ENCODE assay signal across 6 cellular contexts in genomic region chr6:41071501-41071922, GRCh38. TPM values are rescaled to one million over a fixed set of nuclear protein-coding genes. Genes with fewer than 3 reads are reported as not detected.
A peak's percentile ranks its signal among the peaks of the same experiment; 100 is the strongest.
DNase-seq lines count a peak whose midpoint lies in the region; ATAC-seq and TF ChIP-seq lines count a peak whose summit lies in the region.

No MANE protein-coding gene starts in this region.

- peaks cover 31 to 36% (median 34%) of the 10 kb centered on the region in 4 donors for H3K4me1 ChIP-seq in upper lobe of left lung

- TF ChIP-seq POLR2A in GM18951 (IDR thresholded peaks at IDR 0.05; ENCODE audit: extremely low read depth, insufficient read depth, insufficient read length) (peak; percentile 65), upper lobe of left lung (IDR thresholded peaks at IDR 0.05) (peak in 1 of 4 donors; percentile 54)

- peak overlapping the region; percentile 73 to 97 (median 88) for H3K4me3 ChIP-seq in upper lobe of left lung

- ATAC-seq in upper lobe of left lung (ENCODE audit: low FRiP score in 2 of 2): no peak
- ATAC-seq in activated CD4-positive, CD25-positive, alpha-beta regulatory T cell treated with anti-CD3 and anti-CD28 coated beads, Interleukin-2, amount 50 U/mL, for 24 hours: no peak

- no peak for TF ChIP-seq CTCF in RWPE1 (conservative IDR thresholded peaks at IDR 0.05; ENCODE audit: low read depth)
- TF ChIP-seq CTCF in upper lobe of left lung (IDR thresholded peaks at IDR 0.05): no peak

- CTCF ChIA-PET in RWPE1 (lab: Yijun Ruan, JAX): no interaction called here

- H3K36me3 ChIP-seq in upper lobe of left lung: peaks cover 0 to 24% (median 7%) of the 10 kb centered on the region in 4 donors

- H3K27ac ChIP-seq in RWPE1 (peak overlapping the region; percentile 100), upper lobe of left lung (peak overlapping the region; percentile 99 to 100 (median 99))

- WGBS in upper lobe of left lung, 2 donors: 0 to 2% methylated on average over 16 of the region's 16 CpGs

- no peak for DNase-seq in RWPE1 (ENCODE audit: low spot score)
- peak; percentile 91 for DNase-seq in cardiac septum (ENCODE audit: low spot score)
- peak; percentile 42 to 89 for DNase-seq in upper lobe of left lung
- DNase-seq in RPMI8226: no peak

- POLR2A ChIA-PET in RWPE1 (lab: Yijun Ruan, JAX; ENCODE audit: low non-redundant PET): no interaction called here

- no peaks in the 10 kb centered on the region for H3K9me3 ChIP-seq in upper lobe of left lung

- in situ Hi-C loops in GM18951 (cut with MboI; ENCODE audit: low sequenced_read_pairs, unreplicated experiment): no loop called here

- TF ChIP-seq EP300 in upper lobe of left lung (IDR thresholded peaks at IDR 0.05): no peak

- intact Hi-C loops in cardiac septum (cut with DNase I): loop anchor here (2.0 kb wide), 1 partner anchor 43 kb away; no protein-coding TSS in a partner anchor

- no peaks in the 10 kb centered on the region for H3K27me3 ChIP-seq in upper lobe of left lung

RNA-seq across cellular contexts. Expression of gene OARD1, which starts 0.6 kb away (rescaled TPM):
- 15.4 TPM for total RNA-seq in cardiac septum
- total RNA-seq in upper lobe of left lung: 10 to 100 TPM; 10.0 to 27.3 (median 20.0) TPM

RNA-seq across cellular contexts. Expression of gene NFYA, which starts 1.3 kb away (rescaled TPM):
- 12.9 TPM for total RNA-seq in cardiac septum
- 10 to 100 TPM; 18.5 to 33.0 (median 21.6) TPM for total RNA-seq in upper lobe of left lung

RNA-seq across cellular contexts. Expression of gene APOBEC2, which starts 18.5 kb away (rescaled TPM):
- total RNA-seq in cardiac septum (174 TPM), upper lobe of left lung (not detected)

RNA-seq across cellular contexts. Expression of gene TSPO2, which starts 29.2 kb away (rescaled TPM):
- not detected for total RNA-seq in cardiac septum
- total RNA-seq in upper lobe of left lung: not detected

RNA-seq across cellular contexts. Expression of gene UNC5CL, which starts 32.5 kb away (rescaled TPM):
- total RNA-seq in cardiac septum: 1.0 TPM
- 10 to 100 TPM in 1 of 6 donors, 1 to 10 TPM in 4, under 1 TPM in 1; 0.97 to 12.6 (median 2.3) TPM for total RNA-seq in upper lobe of left lung

Comparison
In these comparisons a context has a peak if more than half of its experiments do, and no peak if none do; other contexts are left out.
1. DNase-seq: peak in cardiac septum (single experiment) and upper lobe of left lung (2 of 2); none in RWPE1 (single experiment) and RPMI8226 (single experiment).
2. RNA of gene APOBEC2, which starts 18.5 kb away (total RNA-seq): 174 TPM in cardiac septum (single experiment); not detected in upper lobe of left lung; every median in the first group is over 100 times any median in the second.